ENCODE assay signal across 13 cellular contexts in the genomic region with DNA sequence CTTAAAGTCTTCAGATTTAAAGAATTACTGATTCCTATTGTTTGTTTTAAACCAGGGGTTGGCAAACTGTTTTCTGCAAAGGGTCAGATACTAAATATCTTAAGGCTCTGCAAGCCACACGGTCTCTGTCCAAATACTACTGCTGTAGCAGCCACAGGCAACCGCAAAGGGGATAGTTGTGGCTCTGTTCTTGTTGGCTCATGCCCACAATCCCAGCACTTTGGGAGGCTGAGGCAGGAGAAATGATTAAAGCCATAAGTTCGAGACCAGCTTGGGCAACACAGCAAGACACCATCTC. TPM values are rescaled to one million over a fixed set of nuclear protein-coding genes. Genes with fewer than 3 reads are reported as not detected.
A peak's percentile ranks its signal among the peaks of the same experiment; 100 is the strongest.
DNase-seq lines count a peak whose midpoint lies in the region; ATAC-seq and TF ChIP-seq lines count a peak whose summit lies in the region.
"Had no signal": no experiment of that assay in that cellular context is flagged by ENCODE, and none has a peak within 500 bp of the region (broad histone marks: within the 10 kb centered on the region; RNA-seq: fewer than 3 reads in every experiment).

No MANE protein-coding gene starts in this region.

- peaks cover under 1% of the 10 kb centered on the region for H3K36me3 ChIP-seq in A673 (ENCODE audit: insufficient read depth, low read length, poor library complexity, severe bottlenecking)

- H3K27ac Mint-ChIP-seq in T-helper 17 cell: peak overlapping the region; percentile 61
- H3K27ac Mint-ChIP-seq in glutamatergic neuron (ENCODE audit: unreplicated experiment): peak overlapping the region; percentile 82

- H3K4me3 ChIP-seq in A673 (ENCODE audit: low read depth, low read length, poor library complexity, severe bottlenecking) (no peak overlapping the region), AG10803 (ENCODE audit: low read length) (no peak overlapping the region)
- H3K4me3 ChIP-seq: esophagus squamous epithelium, suprapubic skin had no signal

- intact Hi-C loops in A673 (cut with micrococcal nuclease; ENCODE audit: unreplicated experiment): no loop called here

- peaks cover 52% of the 10 kb centered on the region for H3K4me1 Mint-ChIP-seq in T-helper 17 cell
- H3K4me1 Mint-ChIP-seq in glutamatergic neuron (ENCODE audit: low read depth, unreplicated experiment): peaks cover 69% of the 10 kb centered on the region

- ATAC-seq in T-helper 17 cell (no peak), HG03039 (IDR thresholded peaks at IDR 0.05; ENCODE audit: unreplicated experiment) (no peak)

- POLR2A ChIA-PET in A673 (lab: Charles Lee; ENCODE audit: low non-redundant PET): no interaction called here

- H3K4me3 Mint-ChIP-seq in T-helper 17 cell (no peak overlapping the region), glutamatergic neuron (ENCODE audit: unreplicated experiment) (no peak overlapping the region)
- H3K4me3 Mint-ChIP-seq: central memory CD8-positive, alpha-beta T cell had no signal

- CTCF ChIA-PET in A673 (lab: Charles Lee): no interaction called here

- no peak for TF ChIP-seq CTCF in A673 (conservative IDR thresholded peaks at IDR 0.05; ENCODE audit: low read depth, low read length)
- TF ChIP-seq CTCF in AG10803 (conservative IDR thresholded peaks at IDR 0.05; ENCODE audit: low read length): no peak
- TF ChIP-seq CTCF in glutamatergic neuron (IDR thresholded peaks at IDR 0.05; ENCODE audit: partially characterized antibody, unreplicated experiment): no peak

- no TSS peak for BruUV-seq in A673 (replicated peaks; lab: Mats Ljungman, UMichigan)

- peaks cover 47% of the 10 kb centered on the region for H3K4me1 ChIP-seq in A673 (ENCODE audit: insufficient read depth, low read length, poor library complexity, severe bottlenecking)

- H3K9me3 Mint-ChIP-seq in glutamatergic neuron (ENCODE audit: unreplicated experiment): peaks cover 10% of the 10 kb centered on the region
- H3K9me3 Mint-ChIP-seq: central memory CD8-positive, alpha-beta T cell had no signal

- no peaks in the 10 kb centered on the region for H3K27me3 ChIP-seq in A673 (replicated peaks; ENCODE audit: insufficient read depth, low read depth, low read length, poor library complexity)
- H3K27me3 ChIP-seq: esophagus squamous epithelium, suprapubic skin had no signal

- DNase-seq in A673 (ENCODE audit: low spot score) (no peak), AG10803 (ENCODE audit: low read depth) (peak; percentile 72), T-helper 17 cell (no peak), glutamatergic neuron (no peak), NCI-H1436 treated with DMSO at 0.1 percent for 48 hours (lab: John Stamatoyannopoulos, UW) (no peak), C1 segment of cervical spinal cord (lab: John Stamatoyannopoulos, UW) (no peak), NCI-H2081 treated with DMSO at 0.1 percent for 48 hours (lab: John Stamatoyannopoulos, UW) (no peak)
- DNase-seq: esophagus squamous epithelium, NCI-H1105 treated with DMSO at 0.1 percent for 48 hours, SHP77 had no signal

- H3K27me3 Mint-ChIP-seq in T-helper 17 cell: no peaks in the 10 kb centered on the region
- peaks cover 13% of the 10 kb centered on the region for H3K27me3 Mint-ChIP-seq in glutamatergic neuron (ENCODE audit: unreplicated experiment)
- H3K27me3 Mint-ChIP-seq: central memory CD8-positive, alpha-beta T cell had no signal

- H3K27ac ChIP-seq in A673 (ENCODE audit: low read depth, low read length, poor library complexity, severe bottlenecking): peak overlapping the region; percentile 7
- H3K27ac ChIP-seq: suprapubic skin had no signal

- H3K9me3 ChIP-seq in A673 (ENCODE audit: low read depth, low read length, poor library complexity, severe bottlenecking) (no peaks in the 10 kb centered on the region), T-helper 17 cell (ENCODE audit: control insufficient read depth, low read length, poor library complexity, severe bottlenecking) (no peaks in the 10 kb centered on the region)
- H3K9me3 ChIP-seq: esophagus squamous epithelium, suprapubic skin had no signal

- H3K36me3 Mint-ChIP-seq in T-helper 17 cell (ENCODE audit: low read depth) (no peaks in the 10 kb centered on the region), glutamatergic neuron (ENCODE audit: unreplicated experiment) (no peaks in the 10 kb centered on the region)

RNA-seq across cellular contexts. Expression of a gene that starts 22.4 kb away (rescaled TPM):
- total RNA-seq in A673 (2021): 126 and 130 TPM in 2 replicates
- 10 to 100 TPM; 76.8 to 86.9 TPM for total RNA-seq in T-helper 17 cell
- 92.1 TPM for total RNA-seq in glutamatergic neuron (ENCODE audit: unreplicated experiment)

RNA-seq across cellular contexts. Expression of a gene that starts 41.5 kb away (rescaled TPM):
- total RNA-seq in A673 (2021): 0.92 and 1.7 TPM in 2 replicates
- 10 to 100 TPM; 41.0 to 47.1 TPM for total RNA-seq in T-helper 17 cell
- total RNA-seq in glutamatergic neuron (ENCODE audit: unreplicated experiment): 9.9 TPM

RNA-seq across cellular contexts. Expression of a gene that starts 50.9 kb away (rescaled TPM):
- total RNA-seq in A673 (2021) (0.67 and 1.7 TPM in 2 replicates), T-helper 17 cell (10 to 100 TPM; 24.6 TPM), glutamatergic neuron (ENCODE audit: unreplicated experiment) (7.5 TPM)

RNA-seq across cellular contexts. Expression of a gene that starts 52.0 kb away (rescaled TPM):
- total RNA-seq in A673 (2021) (290 and 298 TPM in 2 replicates), T-helper 17 cell (100 to 1,000 TPM; 102 to 108 TPM), glutamatergic neuron (ENCODE audit: unreplicated experiment) (193 TPM)
